8 cellular contexts compared by ENCODE assay signal in genomic region chr5:90940227-90940995, GRCh38.
DNase-seq lines count a peak whose midpoint lies in the region; ATAC-seq lines count a peak whose summit lies in the region.

No MANE protein-coding gene starts in this region.

- H3K36me3 Mint-ChIP-seq in activated T-cell treated with anti-CD3 and anti-CD28 coated beads, Interleukin-2, amount 50 U/mL, for 24 hours (ENCODE audit: low read depth): no peaks in the 10 kb centered on the region

- H3K27me3 Mint-ChIP-seq in activated T-cell treated with anti-CD3 and anti-CD28 coated beads, Interleukin-2, amount 50 U/mL, for 24 hours: no peaks in the 10 kb centered on the region

- no peaks in the 10 kb centered on the region for H3K9me3 Mint-ChIP-seq in activated T-cell treated with anti-CD3 and anti-CD28 coated beads, Interleukin-2, amount 50 U/mL, for 24 hours

- no peak overlapping the region for H3K4me3 Mint-ChIP-seq in activated T-cell treated with anti-CD3 and anti-CD28 coated beads, Interleukin-2, amount 50 U/mL, for 24 hours

- no peak for DNase-seq in activated CD4-positive, CD25-positive, alpha-beta regulatory T cell treated with anti-CD3 and anti-CD28 coated beads, Interleukin-2, amount 50 U/mL, for 72 hours
- peak; percentile 33 to 76 (median 40) for DNase-seq in NCI-H1417 (lab: John Stamatoyannopoulos, UW)
- peak; percentile 30 for DNase-seq in activated T-cell treated with anti-CD3 and anti-CD28 coated beads, Interleukin-2, amount 50 U/mL, for 24 hours
- DNase-seq in iPS-NIHi11 (ENCODE audit: low spot score): peak; percentile 62
- peak; percentile 3 to 7 for DNase-seq in stimulated activated CD8-positive, alpha-beta memory T cell treated with anti-CD3 and anti-CD28 coated beads, Interleukin-15, amount 100 ng/mL, for 48 hours (ENCODE audit: low read depth in 2 of 2)
- DNase-seq in SKM-1 treated with dmso at 0.1 percent for 144 hours (lab: John Stamatoyannopoulos, UW; ENCODE audit: unreplicated experiment): no peak

- H3K27ac Mint-ChIP-seq in activated T-cell treated with anti-CD3 and anti-CD28 coated beads, Interleukin-2, amount 50 U/mL, for 24 hours: no peak overlapping the region

- peaks cover 11% of the 10 kb centered on the region for H3K4me1 Mint-ChIP-seq in activated T-cell treated with anti-CD3 and anti-CD28 coated beads, Interleukin-2, amount 50 U/mL, for 24 hours (ENCODE audit: low read depth)

- peak; percentile 94 to 99 for ATAC-seq in activated CD4-positive, CD25-positive, alpha-beta regulatory T cell treated with anti-CD3 and anti-CD28 coated beads, Interleukin-2, amount 50 U/mL, for 24 hours
- peak; percentile 99 for ATAC-seq in HG02588 (IDR thresholded peaks at IDR 0.05; ENCODE audit: unreplicated experiment)

Comparison
In these comparisons a context has a peak if more than half of its experiments do, and no peak if none do; other contexts are left out.
1. DNase-seq: peak in NCI-H1417 (3 of 3), activated T-cell treated with anti-CD3 and anti-CD28 coated beads, Interleukin-2, amount 50 U/mL, for 24 hours (single experiment), iPS-NIHi11 (single experiment) and stimulated activated CD8-positive, alpha-beta memory T cell treated with anti-CD3 and anti-CD28 coated beads, Interleukin-15, amount 100 ng/mL, for 48 hours (2 of 2); none in activated CD4-positive, CD25-positive, alpha-beta regulatory T cell treated with anti-CD3 and anti-CD28 coated beads, Interleukin-2, amount 50 U/mL, for 72 hours (single experiment) and SKM-1 treated with dmso at 0.1 percent for 144 hours (single experiment).